In the genomic region with DNA sequence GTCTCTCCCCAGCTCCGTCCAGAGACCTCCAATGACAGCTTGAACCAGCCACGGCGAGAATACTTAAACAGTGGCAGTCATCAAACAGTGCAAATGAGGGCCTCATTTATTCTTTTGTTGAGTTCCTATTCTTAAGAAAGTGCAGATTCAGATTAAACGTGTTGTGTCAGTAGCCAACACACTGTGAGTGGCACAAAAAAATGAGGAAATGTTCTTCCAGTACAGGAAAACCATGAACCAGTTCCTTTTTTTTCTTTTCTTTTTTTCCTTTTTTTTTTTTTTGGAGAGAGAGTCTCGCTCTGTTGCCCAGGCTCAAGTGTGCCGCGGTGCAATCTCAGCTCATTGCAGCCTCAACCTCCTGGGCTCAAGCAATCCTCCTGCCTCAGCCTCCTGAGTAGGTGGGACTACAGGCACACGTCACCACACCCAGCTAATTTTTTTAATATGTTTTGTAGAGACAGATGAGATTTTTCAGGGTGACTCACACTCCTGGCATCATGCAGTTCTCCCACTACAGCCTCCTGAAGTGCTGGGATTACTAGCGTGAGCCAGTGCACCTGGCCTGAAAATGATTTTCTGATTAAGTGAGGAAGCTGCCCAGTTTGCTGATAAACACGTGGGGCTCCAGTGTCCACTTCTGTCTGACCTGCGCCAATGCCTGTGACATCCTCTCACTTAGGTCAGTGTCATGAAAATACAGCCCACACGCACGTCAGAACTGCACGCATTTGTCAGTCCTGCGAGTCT, we compare ENCODE assay signal across 13 cellular contexts. TPM values are rescaled to one million over a fixed set of nuclear protein-coding genes. Genes with fewer than 3 reads are reported as not detected.
A peak's percentile ranks its signal among the peaks of the same experiment; 100 is the strongest.
DNase-seq lines count a peak whose midpoint lies in the region; ATAC-seq and TF ChIP-seq lines count a peak whose summit lies in the region.
"Had no signal": no experiment of that assay in that cellular context is flagged by ENCODE, and none has a peak within 500 bp of the region (broad histone marks: within the 10 kb centered on the region; RNA-seq: fewer than 3 reads in every experiment).

No MANE protein-coding gene starts in this region.

- peak; percentile 68 for DNase-seq in HT1080 (ENCODE audit: low read depth)
- DNase-seq in astrocyte of the hippocampus (ENCODE audit: low read depth, low spot score), result peak; percentile 9
- DNase-seq in left lung, result no peak
- no peak for DNase-seq in T-helper 1 cell
- DNase-seq in epidermal melanocyte (ENCODE audit: insufficient read length, low spot score), result no peak
- DNase-seq: body of pancreas, DND-41, NCI-H526 had no signal

- no peaks in the 10 kb centered on the region for H3K36me3 ChIP-seq in BLaER1 treated with 17β-estradiol and CSF1 and Interleukin-3, amounts not matched to agents 10 nM and 100 nM
- H3K36me3 ChIP-seq in left lung, result no peaks in the 10 kb centered on the region
- H3K36me3 ChIP-seq: SJSA1 had no signal

- H3K4me1 ChIP-seq in BLaER1 treated with 17β-estradiol and CSF1 and Interleukin-3, amounts not matched to agents 10 nM and 100 nM, result peaks cover 0 to 21% (median 14%) of the 10 kb centered on the region in 10 experiments; a peak in 15 of 20 replicates
- peaks cover 0 to 5% of the 10 kb centered on the region in 2 donors for H3K4me1 ChIP-seq in left lung
- H3K4me1 ChIP-seq: body of pancreas, SJSA1 had no signal

- intact Hi-C loops in left lung (cut with DNase I), result no loop called here

- H3K27ac ChIP-seq in BLaER1 treated with 17β-estradiol and CSF1 and Interleukin-3, amounts not matched to agents 10 nM and 100 nM, result peak overlapping the region in 4 of 11 experiments; percentile 7 to 69 (median 56); a peak in 7 of 22 replicates
- no peak overlapping the region for H3K27ac ChIP-seq in left lung
- H3K27ac ChIP-seq: body of pancreas, SJSA1 had no signal

- peaks cover 0 to 20% (median 0%) of the 10 kb centered on the region in 11 experiments; a peak in 1 of 22 replicates for H3K27me3 ChIP-seq in BLaER1 treated with 17β-estradiol and CSF1 and Interleukin-3, amounts not matched to agents 10 nM and 100 nM
- H3K27me3 ChIP-seq in left lung, result peaks cover 0 to 19% of the 10 kb centered on the region in 2 donors
- H3K27me3 ChIP-seq: body of pancreas had no signal

- H3K9ac ChIP-seq in BLaER1 treated with 17β-estradiol and CSF1 and Interleukin-3, amounts not matched to agents 10 nM and 100 nM, result peak overlapping the region in 2 of 11 experiments; percentile 28 to 29; a peak in 2 of 22 replicates

- peak; percentile 33 for ATAC-seq in left lung
- ATAC-seq in HG03469 (IDR thresholded peaks at IDR 0.05; ENCODE audit: unreplicated experiment), result no peak
- no peak for ATAC-seq in HG03565 (IDR thresholded peaks at IDR 0.05; ENCODE audit: unreplicated experiment)
- ATAC-seq: body of pancreas had no signal

- peaks cover 0 to 11% (median 7%) of the 10 kb centered on the region in 11 experiments; a peak in 11 of 22 replicates for H3K9me3 ChIP-seq in BLaER1 treated with 17β-estradiol and CSF1 and Interleukin-3, amounts not matched to agents 10 nM and 100 nM (replicated peaks in 1 of 11)
- H3K9me3 ChIP-seq in left lung, result peaks cover 0 to 7% of the 10 kb centered on the region in 2 donors
- H3K9me3 ChIP-seq: body of pancreas, SJSA1 had no signal

- H3K4me3 ChIP-seq in BLaER1 treated with 17β-estradiol and CSF1 and Interleukin-3, amounts not matched to agents 10 nM and 100 nM, result no peak overlapping the region
- no peak overlapping the region for H3K4me3 ChIP-seq in left lung
- H3K4me3 ChIP-seq: body of pancreas, SJSA1, smooth muscle cell had no signal

- TF ChIP-seq CTCF in left lung (IDR thresholded peaks at IDR 0.05), result no peak

- no peaks in the 10 kb centered on the region for H4K20me1 ChIP-seq in BLaER1 treated with 17β-estradiol and CSF1 and Interleukin-3, amounts not matched to agents 10 nM and 100 nM

- peak overlapping the region in 8 of 11 experiments; percentile 11 to 93 (median 76); a peak in 13 of 22 replicates for H3K4me2 ChIP-seq in BLaER1 treated with 17β-estradiol and CSF1 and Interleukin-3, amounts not matched to agents 10 nM and 100 nM
- H3K4me2 ChIP-seq: smooth muscle cell had no signal

RNA-seq across cellular contexts. Expression of gene SFSWAP, which starts 37.2 kb away (rescaled TPM):
- total RNA-seq in HT1080 (2014; rRNA removed; shearing (Covaris generic)), result 31.0 and 31.6 TPM in 2 replicates
- polyA plus RNA-seq in HT1080 (2015; cell fraction: cytosol; rRNA removed), result 29.9 and 34.2 TPM in 2 replicates
- 105 and 107 TPM in 2 replicates for polyA plus RNA-seq in HT1080 (2015; cell fraction: nucleus; rRNA removed)
- 10 to 100 TPM; 26.0 to 38.3 TPM for total RNA-seq in left lung

Comparison
In these comparisons a context has a peak if more than half of its experiments do, and no peak if none do; other contexts are left out.
1. DNase-seq: peak in HT1080 (single experiment) and astrocyte of the hippocampus (single experiment); none in left lung (0 of 2), T-helper 1 cell (0 of 5) and epidermal melanocyte (single experiment).